Comparison of ENCODE assay signal across 22 cellular contexts in genomic region chr11:66450610-66451009, GRCh38.
"Had no signal": no experiment of that assay in that cellular context is flagged by ENCODE, and none has a peak within 500 bp of the region (broad histone marks: within the 10 kb centered on the region; RNA-seq: fewer than 3 reads in every experiment).

No MANE protein-coding gene starts in this region.

- DNase-seq: activated CD4-positive, alpha-beta T cell treated with anti-CD3 and anti-CD28 coated beads for 48 hours; activated CD4-positive, alpha-beta T cell treated with anti-CD3 and anti-CD28 coated beads, Interleukin-2, amount 50 U/mL, for 48 hours; activated CD8-positive, alpha-beta memory T cell treated with anti-CD3 and anti-CD28 coated beads for 24 hours; activated effector memory CD4-positive, alpha-beta T cell treated with Interleukin-2 at 50 U/mL for 16 hours; activated naive CD4-positive, alpha-beta T cell treated with Interleukin-2 at 50 U/mL for 16 hours; anterior cingulate cortex; foreskin keratinocyte; heart left ventricle; left ventricle myocardium inferior; mesendoderm; right cardiac atrium; stimulated activated CD4-positive, alpha-beta T cell treated with anti-CD3 and anti-CD28 coated beads, Interleukin-15, amount 100 ng/mL, for 24 hours; stimulated activated CD4-positive, alpha-beta T cell treated with anti-CD3 and anti-CD28 coated beads, Interleukin-2, amount 100 ng/mL, for 24 hours; stimulated activated naive B cell treated with anti-CD40 and anti-IgM and Interleukin-4, amounts not matched to agents 10 μg/mL and 1 μg/mL and 100 μg/mL, for 72 hours; stomach; thyroid gland; upper lobe of right lung; WERI-Rb-1 had no signal

- ATAC-seq: activated CD4-positive, CD25-positive, alpha-beta regulatory T cell treated with anti-CD3 and anti-CD28 coated beads, Interleukin-2, amount 50 U/mL, for 24 hours; foreskin keratinocyte; heart left ventricle; natural killer cell treated with Interleukin-12 subunit alpha and Interleukin-12 subunit beta and Interleukin-15 and Interleukin-18, amount 100 ng/mL, for 72 hours; right cardiac atrium; stimulated activated naive B cell treated with anti-CD40 and anti-IgM and Interleukin-4, amounts not matched to agents 10 μg/mL and 1 μg/mL and 100 μg/mL, for 72 hours; upper lobe of right lung had no signal

- H3K4me3 ChIP-seq: esophagus muscularis mucosa, heart left ventricle, left ventricle myocardium inferior, lung, stomach, thyroid gland, upper lobe of right lung had no signal

- H3K36me3 ChIP-seq: esophagus muscularis mucosa, heart left ventricle, left ventricle myocardium inferior, stomach, thyroid gland, upper lobe of right lung, WERI-Rb-1 had no signal

- H3K9me3 ChIP-seq: esophagus muscularis mucosa, heart left ventricle, stomach, thyroid gland, upper lobe of right lung had no signal

- H3K4me1 ChIP-seq: esophagus muscularis mucosa, heart left ventricle, left ventricle myocardium inferior, stomach, thyroid gland, upper lobe of right lung had no signal

- H3K27ac ChIP-seq: esophagus muscularis mucosa, foreskin keratinocyte, heart left ventricle, left ventricle myocardium inferior, stomach, thyroid gland, upper lobe of right lung, WERI-Rb-1 had no signal
